In the genomic region with DNA sequence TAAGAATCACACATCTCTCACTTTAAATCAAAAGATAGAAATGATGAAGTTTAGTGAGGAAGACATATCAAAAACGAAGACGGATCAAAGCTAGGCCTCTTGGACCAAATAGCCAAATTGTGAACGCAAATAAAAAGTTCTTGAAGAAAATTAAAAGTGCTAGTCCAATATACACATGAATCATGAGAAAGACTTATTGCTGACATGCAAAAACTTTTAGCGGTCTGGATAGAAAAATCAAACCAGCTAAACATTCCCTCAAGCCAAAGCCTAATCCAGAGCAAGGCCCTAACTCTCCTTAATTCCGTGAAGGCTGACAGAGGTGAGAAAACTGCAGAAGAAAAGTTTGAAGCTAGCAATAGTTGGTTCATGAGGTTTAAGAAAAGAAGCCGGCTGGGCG, we compare ENCODE assay signal across 34 cellular contexts.
"Had no signal": no experiment of that assay in that cellular context is flagged by ENCODE, and none has a peak within 500 bp of the region (broad histone marks: within the 10 kb centered on the region; RNA-seq: fewer than 3 reads in every experiment).

No MANE protein-coding gene starts in this region.

- ATAC-seq: Panc1, Right ventricle myocardium inferior, SK-N-SH treated with all-trans-retinoic acid at 6 μM for 48 hours, T-cell had no signal

- H3K9me3 ChIP-seq: SJCRH30 had no signal

- H3K27ac Mint-ChIP-seq: T-cell had no signal

- DNase-seq: Karpas-422, MM.1S, MV-4-11, NCI-H1048, NCI-H1092 treated with DMSO at 0.1 percent for 48 hours, NCI-H1105 treated with DMSO at 0.1 percent for 48 hours, NCI-H1417, NCI-H1436, NCI-H146, NCI-H1694, NCI-H187 treated with DMSO at 0.1 percent for 48 hours, NCI-H2029, NCI-H2081, NCI-H2171 treated with DMSO at 0.1 percent for 48 hours, NCI-H2227 treated with DMSO at 0.1 percent for 48 hours, NCI-H345, NCI-H446, NCI-H510A treated with DMSO at 0.1 percent for 48 hours, NCI-H526, NCI-H69, NCI-H748 treated with DMSO at 0.1 percent for 48 hours, NCI-H82, PC-9, SHP77, SIG-M5, SJCRH30, T-cell had no signal

- H3K27ac ChIP-seq: KMS-11, PC-9, RWPE1, SJCRH30, SK-N-MC had no signal

- H3K9ac ChIP-seq: KMS-11 had no signal

- FAIRE-seq: RCC 7860 had no signal

- H3K36me3 ChIP-seq: SJCRH30 had no signal

- H3K36me3 Mint-ChIP-seq: T-cell had no signal

- H2AFZ ChIP-seq: PC-9 had no signal

- H3K4me1 ChIP-seq: SJCRH30 had no signal

- H3K27me3 ChIP-seq: SJCRH30 had no signal

- H3K4me2 ChIP-seq: KMS-11, PC-9 had no signal

- H3K4me3 Mint-ChIP-seq: T-cell had no signal

- H3K4me3 ChIP-seq: PC-9, SJCRH30, SK-N-MC had no signal
